9 cellular contexts compared by ENCODE assay signal in genomic region chr3:150739200-150739863, GRCh38.
DNase-seq lines count a peak whose midpoint lies in the region; ATAC-seq and TF ChIP-seq lines count a peak whose summit lies in the region.
"Had no signal": no experiment of that assay in that cellular context is flagged by ENCODE, and none has a peak within 500 bp of the region (broad histone marks: within the 10 kb centered on the region; RNA-seq: fewer than 3 reads in every experiment).

No MANE protein-coding gene starts in this region.

- TF ChIP-seq CTCF in OCI-LY3 (IDR thresholded peaks at IDR 0.05; ENCODE audit: low read depth, low read length) = no peak

- peak overlapping the region; percentile 67 for H3K4me3 Mint-ChIP-seq in memory B cell

- H3K36me3 Mint-ChIP-seq in memory B cell = peaks cover 13% of the 10 kb centered on the region

- peak overlapping the region; percentile 62 for H3K4me2 ChIP-seq in OCI-LY3 (ENCODE audit: low read length)

- no peaks in the 10 kb centered on the region for H3K9me3 Mint-ChIP-seq in memory B cell

- peak overlapping the region; percentile 18; the same call in 1 of the 2 replicates for H3K9ac ChIP-seq in OCI-LY3 (ENCODE audit: low read length)

- peaks cover 71% of the 10 kb centered on the region for H3K4me1 ChIP-seq in OCI-LY3 (ENCODE audit: low read length)

- H3K27me3 Mint-ChIP-seq in memory B cell = no peaks in the 10 kb centered on the region

- H2AFZ ChIP-seq in OCI-LY3 (ENCODE audit: low read depth, low read length) = no peak overlapping the region

- peak overlapping the region; percentile 46 for H3K4me3 ChIP-seq in OCI-LY3 (ENCODE audit: low read length)

- no peak for DNase-seq in memory B cell (ENCODE audit: low spot score in 2 of 2)
- DNase-seq in SKM-1 treated with dmso at 0.1 percent for 144 hours (lab: John Stamatoyannopoulos, UW; ENCODE audit: unreplicated experiment) = no peak
- DNase-seq in NCI-H1048 (lab: John Stamatoyannopoulos, UW) = no peak
- no peak for DNase-seq in T1000 (lab: John Stamatoyannopoulos, UW)
- DNase-seq in activated CD4-positive, CD25-positive, alpha-beta regulatory T cell (lab: John Stamatoyannopoulos, UW) = no peak
- DNase-seq: GDM1 had no signal

- H3K79me2 ChIP-seq in OCI-LY3 (ENCODE audit: low read length) = peaks cover 42% of the 10 kb centered on the region

- peaks cover 39% of the 10 kb centered on the region for H3K4me1 Mint-ChIP-seq in memory B cell

- ATAC-seq in GM18520 (IDR thresholded peaks at IDR 0.05; ENCODE audit: unreplicated experiment) = peak; percentile 24
- peak; percentile 49 for ATAC-seq in GM21723 (IDR thresholded peaks at IDR 0.05; ENCODE audit: unreplicated experiment)
- ATAC-seq in memory B cell (ENCODE audit: low read depth) = peak; percentile 75

- peak overlapping the region; percentile 64 for H3K27ac ChIP-seq in OCI-LY3 (ENCODE audit: low read length)

- peaks cover 34% of the 10 kb centered on the region for H4K20me1 ChIP-seq in OCI-LY3 (ENCODE audit: insufficient read depth, low read length)

- H3K36me3 ChIP-seq in OCI-LY3 (replicated peaks; ENCODE audit: low read depth, low read length) = peaks cover 27% of the 10 kb centered on the region

- H3K27ac Mint-ChIP-seq in memory B cell = peak overlapping the region; percentile 83

- H3K27me3 ChIP-seq in OCI-LY3 (ENCODE audit: low read depth, low read length) = no peaks in the 10 kb centered on the region

- H3K9me3 ChIP-seq in OCI-LY3 (ENCODE audit: insufficient read depth, low read length) = no peaks in the 10 kb centered on the region

Comparison
In these comparisons a context has a peak if more than half of its experiments do, and no peak if none do; other contexts are left out.
1. ATAC-seq: peak in every context shown above with its lines; median percentile 75 in memory B cell; 49 in GM21723; 24 in GM18520.